13 cellular contexts compared by ENCODE assay signal in the genomic region with DNA sequence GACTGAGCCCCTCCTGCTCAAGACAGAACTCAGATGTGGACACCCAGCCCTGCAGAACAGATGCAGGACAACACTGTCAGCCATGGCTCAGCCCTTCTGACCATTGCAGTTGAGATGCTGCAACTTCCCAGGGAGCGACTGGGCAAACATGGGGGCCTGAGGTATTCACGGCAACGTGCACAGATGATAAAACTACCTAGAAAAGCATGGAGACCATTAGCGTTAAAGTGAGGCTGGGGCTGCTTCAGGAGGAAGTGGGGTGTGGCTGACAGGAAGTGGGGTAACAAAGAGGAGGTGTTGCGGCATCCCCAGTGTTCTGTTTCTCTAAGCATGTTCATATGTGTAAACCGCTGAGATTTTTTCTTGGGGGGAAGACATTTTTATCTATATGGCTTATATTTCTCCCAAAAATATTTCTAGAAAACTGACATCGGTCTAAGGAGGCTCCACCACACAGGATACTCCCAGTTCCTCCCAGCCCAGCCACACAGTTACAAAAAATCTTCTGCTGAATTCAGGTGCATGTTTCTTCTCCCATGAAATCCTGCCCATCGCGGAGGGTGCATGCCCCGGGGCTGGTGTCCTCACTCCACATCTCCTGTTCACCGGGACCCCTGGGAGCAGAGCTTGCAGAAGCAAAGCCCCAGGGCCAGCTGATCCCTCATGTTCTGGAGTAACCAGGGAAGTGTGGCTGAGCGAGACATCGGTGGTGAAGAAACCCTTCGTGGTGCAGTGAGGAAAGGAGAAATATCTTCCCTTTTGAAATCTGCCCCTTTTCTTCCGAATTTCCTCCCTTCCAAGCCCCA. TPM values are rescaled to one million over a fixed set of nuclear protein-coding genes. Genes with fewer than 3 reads are reported as not detected.
DNase-seq lines count a peak whose midpoint lies in the region; TF ChIP-seq lines count a peak whose summit lies in the region.
"Had no signal": no experiment of that assay in that cellular context is flagged by ENCODE, and none has a peak within 500 bp of the region (broad histone marks: within the 10 kb centered on the region; RNA-seq: fewer than 3 reads in every experiment).

No MANE protein-coding gene starts in this region.

- no peaks in the 10 kb centered on the region for H3K79me2 ChIP-seq in Loucy (ENCODE audit: insufficient read depth, low read length)

- DNase-seq in AML-193 (lab: John Stamatoyannopoulos, UW) (peak; percentile 29 to 35), HuH-7 (ENCODE audit: low spot score) (no peak), OCI-M1 (lab: John Stamatoyannopoulos, UW) (no peak), NCI-H526 treated with DMSO at 0.1 percent for 48 hours (lab: John Stamatoyannopoulos, UW) (no peak), NCI-H1092 (lab: John Stamatoyannopoulos, UW) (no peak)
- peak; percentile 31 for DNase-seq in activated T-helper 2 cell treated with anti-CD3 and anti-CD28 coated beads, Interferon-gamma antibody, Interleukin-2, Interleukin-4, amounts not matched to agents 10 μg/mL and 5 μg/mL and 100 μg/mL, durations not matched to agents 14 hours and 24 hours and 36 hours (ENCODE audit: low spot score)
- DNase-seq: foreskin melanocyte, NCI-H524 treated with DMSO at 0.1 percent for 48 hours, T1000 had no signal

- H3K36me3 ChIP-seq in Loucy (ENCODE audit: insufficient read depth, low read length) = no peaks in the 10 kb centered on the region

- no peaks in the 10 kb centered on the region for H3K4me1 ChIP-seq in Loucy (ENCODE audit: insufficient read depth, low read length, poor library complexity, severe bottlenecking)

- H3K9me3 ChIP-seq in Loucy (ENCODE audit: insufficient read depth, low read depth, low read length) = no peaks in the 10 kb centered on the region

- no peak overlapping the region for H3K9ac ChIP-seq in Loucy (ENCODE audit: low read depth, low read length, poor library complexity, severe bottlenecking)

- intact Hi-C loops in activated T-helper 2 cell treated with anti-CD3 and anti-CD28 coated beads, Interferon-gamma antibody, Interleukin-2, Interleukin-4, amounts not matched to agents 10 μg/mL and 5 μg/mL and 100 μg/mL, durations not matched to agents 14 hours and 24 hours and 36 hours (cut with micrococcal nuclease) = no loop called here

- H3K27me3 ChIP-seq in Loucy (ENCODE audit: insufficient read depth, low read length, poor library complexity, severe bottlenecking) (no peaks in the 10 kb centered on the region), layer of hippocampus (ENCODE audit: control insufficient read depth, insufficient read depth, low read length) (no peaks in the 10 kb centered on the region)

- H3K4me2 ChIP-seq in Loucy (ENCODE audit: low read depth, low read length, poor library complexity, severe bottlenecking) = no peak overlapping the region

- peaks cover 4% of the 10 kb centered on the region for H3K27me3 Mint-ChIP-seq in activated T-helper 2 cell treated with anti-CD3 and anti-CD28 coated beads, Interferon-gamma antibody, Interleukin-2, Interleukin-4, amounts not matched to agents 10 μg/mL and 5 μg/mL and 100 μg/mL, durations not matched to agents 14 hours and 24 hours and 36 hours (ENCODE audit: low read depth)

- H3K27ac Mint-ChIP-seq in activated T-helper 2 cell treated with anti-CD3 and anti-CD28 coated beads, Interferon-gamma antibody, Interleukin-2, Interleukin-4, amounts not matched to agents 10 μg/mL and 5 μg/mL and 100 μg/mL, durations not matched to agents 14 hours and 24 hours and 36 hours = peak overlapping the region; percentile 63
- H3K27ac Mint-ChIP-seq: mesothelial cell of epicardium had no signal

- no peaks in the 10 kb centered on the region for H4K20me1 ChIP-seq in Loucy (ENCODE audit: insufficient read depth, low read length, poor library complexity, severe bottlenecking)

- H3K9me3 Mint-ChIP-seq in activated T-helper 2 cell treated with anti-CD3 and anti-CD28 coated beads, Interferon-gamma antibody, Interleukin-2, Interleukin-4, amounts not matched to agents 10 μg/mL and 5 μg/mL and 100 μg/mL, durations not matched to agents 14 hours and 24 hours and 36 hours = no peaks in the 10 kb centered on the region
- H3K9me3 Mint-ChIP-seq: mesothelial cell of epicardium had no signal

- no peak overlapping the region for H3K4me3 ChIP-seq in Loucy (ENCODE audit: low read length, poor library complexity, severe bottlenecking)

- H3K4me1 Mint-ChIP-seq in activated T-helper 2 cell treated with anti-CD3 and anti-CD28 coated beads, Interferon-gamma antibody, Interleukin-2, Interleukin-4, amounts not matched to agents 10 μg/mL and 5 μg/mL and 100 μg/mL, durations not matched to agents 14 hours and 24 hours and 36 hours (ENCODE audit: low read depth) = peaks cover 40% of the 10 kb centered on the region

- peak overlapping the region; percentile 81; the same call in 1 of the 2 replicates for H2AFZ ChIP-seq in Loucy (ENCODE audit: low read length)

- no peaks in the 10 kb centered on the region for H3K36me3 Mint-ChIP-seq in activated T-helper 2 cell treated with anti-CD3 and anti-CD28 coated beads, Interferon-gamma antibody, Interleukin-2, Interleukin-4, amounts not matched to agents 10 μg/mL and 5 μg/mL and 100 μg/mL, durations not matched to agents 14 hours and 24 hours and 36 hours (ENCODE audit: low read depth)
- H3K36me3 Mint-ChIP-seq: mesothelial cell of epicardium had no signal

- TF ChIP-seq CTCF in Loucy (conservative IDR thresholded peaks at IDR 0.05; ENCODE audit: low read length) = no peak

- peak overlapping the region; percentile 68 for H3K27ac ChIP-seq in layer of hippocampus (ENCODE audit: low read depth, low read length)
- H3K27ac ChIP-seq: C4-2B had no signal

- H3K4me3 Mint-ChIP-seq in activated T-helper 2 cell treated with anti-CD3 and anti-CD28 coated beads, Interferon-gamma antibody, Interleukin-2, Interleukin-4, amounts not matched to agents 10 μg/mL and 5 μg/mL and 100 μg/mL, durations not matched to agents 14 hours and 24 hours and 36 hours (ENCODE audit: low read depth) = no peak overlapping the region
- H3K4me3 Mint-ChIP-seq: mesothelial cell of epicardium had no signal

- no peaks in the 10 kb centered on the region for H3K9me2 ChIP-seq in Loucy (replicated peaks; ENCODE audit: low read depth, low read length)

- no peaks in the 10 kb centered on the region for H3F3A ChIP-seq in Loucy (ENCODE audit: low read depth)

RNA-seq across cellular contexts. Expression of a gene that starts 1.1 kb away (rescaled TPM):
- 0.18 TPM in 1 of 2 replicates, not detected in the other for total RNA-seq in activated T-helper 2 cell treated with anti-CD3 and anti-CD28 coated beads, Interferon-gamma antibody, Interleukin-2, Interleukin-4, amounts not matched to agents 10 μg/mL and 5 μg/mL and 100 μg/mL, durations not matched to agents 14 hours and 24 hours and 36 hours
- total RNA-seq: mesothelial cell of epicardium had no signal

RNA-seq across cellular contexts. Expression of a gene that starts 15.4 kb away (rescaled TPM):
- total RNA-seq in activated T-helper 2 cell treated with anti-CD3 and anti-CD28 coated beads, Interferon-gamma antibody, Interleukin-2, Interleukin-4, amounts not matched to agents 10 μg/mL and 5 μg/mL and 100 μg/mL, durations not matched to agents 14 hours and 24 hours and 36 hours = 9.7 and 11.0 TPM in 2 replicates

RNA-seq across cellular contexts. Expression of a gene that starts 18.5 kb away (rescaled TPM):
- total RNA-seq in activated T-helper 2 cell treated with anti-CD3 and anti-CD28 coated beads, Interferon-gamma antibody, Interleukin-2, Interleukin-4, amounts not matched to agents 10 μg/mL and 5 μg/mL and 100 μg/mL, durations not matched to agents 14 hours and 24 hours and 36 hours = not detected in 2 replicates
- total RNA-seq: mesothelial cell of epicardium had no signal

RNA-seq across cellular contexts. Expression of a gene that starts 40.9 kb away (rescaled TPM):
- 0.44 and 0.52 TPM in 2 replicates for total RNA-seq in activated T-helper 2 cell treated with anti-CD3 and anti-CD28 coated beads, Interferon-gamma antibody, Interleukin-2, Interleukin-4, amounts not matched to agents 10 μg/mL and 5 μg/mL and 100 μg/mL, durations not matched to agents 14 hours and 24 hours and 36 hours

RNA-seq across cellular contexts. Expression of a gene that starts 58.7 kb away (rescaled TPM):
- total RNA-seq in activated T-helper 2 cell treated with anti-CD3 and anti-CD28 coated beads, Interferon-gamma antibody, Interleukin-2, Interleukin-4, amounts not matched to agents 10 μg/mL and 5 μg/mL and 100 μg/mL, durations not matched to agents 14 hours and 24 hours and 36 hours = not detected in 2 replicates

Comparison
In these comparisons a context has a peak if more than half of its experiments do, and no peak if none do; other contexts are left out.
1. DNase-seq: peak in AML-193 (2 of 2) and activated T-helper 2 cell treated with anti-CD3 and anti-CD28 coated beads, Interferon-gamma antibody, Interleukin-2, Interleukin-4, amounts not matched to agents 10 μg/mL and 5 μg/mL and 100 μg/mL, durations not matched to agents 14 hours and 24 hours and 36 hours (single experiment); none in HuH-7 (single experiment), OCI-M1 (single experiment), NCI-H526 treated with DMSO at 0.1 percent for 48 hours (single experiment) and NCI-H1092 (single experiment).